In genomic region chr1:109466440-109467300, GRCh38 we compare ENCODE assay signal across 1 cellular context.
TF ChIP-seq lines count a peak whose summit lies in the region.

Gene SYPL2 (plus strand): TSS chr1:109466546. CDS start chr1:109466844, 298 bp downstream.

TF ChIP-seq in HepG2, 621 proteins besides CTCF, POLR2A, EP300 and RAD21 (continued from another document):
- TF ChIP-seq DZIP1 (CRISPR knock-in tag; IDR thresholded peaks at IDR 0.05) (0 out of 2 replicates have a peak, but pooled peaks have one; percentile 29), ZNF451 (CRISPR knock-in tag; IDR thresholded peaks at IDR 0.05) (no peak), ZNF75D (CRISPR knock-in tag; IDR thresholded peaks at IDR 0.05; ENCODE audit: borderline replicate concordance) (no peak), PHF20 (CRISPR knock-in tag; IDR thresholded peaks at IDR 0.05) (no peak), ZNF558 (CRISPR knock-in tag; IDR thresholded peaks at IDR 0.05; ENCODE audit: borderline replicate concordance) (no peak), CSRNP1 (CRISPR knock-in tag; IDR thresholded peaks at IDR 0.05) (no peak), PITX1 (CRISPR knock-in tag; IDR thresholded peaks at IDR 0.05) (no peak), HES4 (CRISPR knock-in tag; IDR thresholded peaks at IDR 0.05; ENCODE audit: borderline replicate concordance) (no peak), MLLT10 (CRISPR knock-in tag; IDR thresholded peaks at IDR 0.05) (no peak), RNF219 (CRISPR knock-in tag; IDR thresholded peaks at IDR 0.05) (no peak), NONO (IDR thresholded peaks at IDR 0.05) (no peak), NONO (CRISPR knock-in tag; conservative IDR thresholded peaks at IDR 0.05) (0 out of 2 replicates have a peak, but pooled peaks have one; percentile 24), TRIM22 (IDR thresholded peaks at IDR 0.05) (no peak), BATF2 (CRISPR knock-in tag; IDR thresholded peaks at IDR 0.05) (no peak), NCOA1 (CRISPR knock-in tag; IDR thresholded peaks at IDR 0.05) (no peak), DMAP1 (CRISPR knock-in tag; IDR thresholded peaks at IDR 0.05) (no peak), NR1H2 (CRISPR knock-in tag; IDR thresholded peaks at IDR 0.05; ENCODE audit: borderline replicate concordance, low read depth) (no peak), ZNF687 (CRISPR knock-in tag; IDR thresholded peaks at IDR 0.05) (peak; percentile 67), GABPB1 (CRISPR knock-in tag; IDR thresholded peaks at IDR 0.05) (no peak; the same call in 1 of the 2 replicates), ZKSCAN8 (CRISPR knock-in tag; IDR thresholded peaks at IDR 0.05; ENCODE audit: borderline replicate concordance) (no peak), SALL1 (CRISPR knock-in tag; IDR thresholded peaks at IDR 0.05) (no peak), GTF3A (CRISPR knock-in tag; conservative IDR thresholded peaks at IDR 0.05) (no peak), ZNF761 (CRISPR knock-in tag; conservative IDR thresholded peaks at IDR 0.05) (0 out of 2 replicates have a peak, but pooled peaks have one; percentile 47), MTF2 (CRISPR knock-in tag; IDR thresholded peaks at IDR 0.05; ENCODE audit: borderline replicate concordance) (peak; percentile 76; the same call in 1 of the 2 replicates)
